8 cellular contexts compared by ENCODE assay signal in genomic region chr1:31707711-31708110, GRCh38. TPM values are rescaled to one million over a fixed set of nuclear protein-coding genes. Genes with fewer than 3 reads are reported as not detected.
DNase-seq lines count a peak whose midpoint lies in the region; ATAC-seq, FAIRE-seq and TF ChIP-seq lines count a peak whose summit lies in the region.

No MANE protein-coding gene starts in this region.

- H3K36me3 ChIP-seq in DND-41 (ENCODE audit: insufficient read depth, low read length) (no peaks in the 10 kb centered on the region), HCT116 (ENCODE audit: control insufficient read depth in 1 of 2, insufficient read depth in 2 of 2, low read length in 2 of 2) (no peaks in the 10 kb centered on the region), WERI-Rb-1 (no peaks in the 10 kb centered on the region), small intestine (ENCODE audit: control insufficient read depth in 2 of 2, insufficient read depth in 2 of 2, low read length in 2 of 2) (no peaks in the 10 kb centered on the region), vagina (no peaks in the 10 kb centered on the region)

- TF ChIP-seq POLR2A in HCT116 (IDR thresholded peaks at IDR 0.05; ENCODE audit: borderline replicate concordance, extremely low read depth, insufficient read depth, insufficient read length) (no peak), vagina (IDR thresholded peaks at IDR 0.05) (no peak)

- H3K9ac ChIP-seq in DND-41 (ENCODE audit: low read depth, low read length) (no peak overlapping the region), HCT116 (ENCODE audit: low read length) (no peak overlapping the region)

- TF ChIP-seq CTCF in DND-41 (IDR thresholded peaks at IDR 0.05; ENCODE audit: borderline replicate concordance, extremely low read depth, low read length, poor library complexity, severe bottlenecking) (peak; percentile 16), HCT116 (IDR thresholded peaks at IDR 0.05 in 2 of 3, conservative IDR thresholded peaks at IDR 0.05 in 1 of 3; ENCODE audit: borderline replicate concordance in 1 of 3, insufficient read depth in 1 of 3, low read depth in 2 of 3, low read length in 2 of 3) (peak; percentile 30 to 37 (median 31); a peak in 5 of 6 replicates), WERI-Rb-1 (IDR thresholded peaks at IDR 0.05; ENCODE audit: low read depth, low read length) (0 out of 2 replicates have a peak, but pooled peaks have one; percentile 5), vagina (IDR thresholded peaks at IDR 0.05) (no peak)

- RAD21 ChIA-PET in HCT116 (lab: Charles Lee; ENCODE audit: low non-redundant PET in 1 of 2, low total read pairs in 2 of 2, uncharacterized antibody in 2 of 2, unreplicated experiment in 2 of 2), result interaction anchor here in 1 of 2 experiments (0.7 kb wide), 1 partner anchor 82 kb away, joined by 3 read pairs; no protein-coding TSS in a partner anchor

- H3K9me3 ChIP-seq in DND-41 (ENCODE audit: insufficient read depth, low read length, severe bottlenecking) (no peaks in the 10 kb centered on the region), HCT116 (ENCODE audit: control insufficient read depth in 1 of 2, insufficient read depth in 1 of 2, low read depth in 1 of 2, low read length in 2 of 2) (no peaks in the 10 kb centered on the region), WERI-Rb-1 (ENCODE audit: severe bottlenecking) (no peaks in the 10 kb centered on the region), small intestine (ENCODE audit: control insufficient read depth, low read depth) (no peaks in the 10 kb centered on the region), vagina (no peaks in the 10 kb centered on the region)

- 36 to 66% (median 44%) methylated on average over 5 of the region's 5 CpGs for WGBS in small intestine, 3 donors

- no peaks in the 10 kb centered on the region for H3K9me2 ChIP-seq in HCT116 (ENCODE audit: insufficient read depth)

- no peak for FAIRE-seq in small intestine (lab: Jason Lieb, UNC)

- H3K79me2 ChIP-seq in DND-41 (ENCODE audit: insufficient read depth, low read length) (no peaks in the 10 kb centered on the region), HCT116 (ENCODE audit: insufficient read depth, low read length) (no peaks in the 10 kb centered on the region)

- no peak overlapping the region for H2AFZ ChIP-seq in DND-41 (ENCODE audit: low read depth, low read length)
- peak overlapping the region; percentile 16 for H2AFZ ChIP-seq in HCT116 (ENCODE audit: low read depth, low read length, poor library complexity, severe bottlenecking)

- POLR2A ChIA-PET in HCT116 (lab: Charles Lee), result interaction anchor here (1.2 kb wide), 1 partner anchor 11 kb away, joined by 3 read pairs; no protein-coding TSS in a partner anchor

- H3K4me1 ChIP-seq in DND-41 (ENCODE audit: insufficient read depth, low read length) (peaks cover 8% of the 10 kb centered on the region), HCT116 (ENCODE audit: control insufficient read depth in 1 of 2, insufficient read depth in 2 of 2, low read length in 2 of 2) (peaks cover 14 to 43% of the 10 kb centered on the region in 2 experiments), small intestine (ENCODE audit: control insufficient read depth in 2 of 2, insufficient read depth in 1 of 2, low read depth in 1 of 2, low read length in 1 of 2) (peaks cover 0 to 5% of the 10 kb centered on the region in 2 donors), vagina (peaks cover 53% of the 10 kb centered on the region)

- no peak for ATAC-seq in DND-41 (ENCODE audit: insufficient read depth, low read depth)
- ATAC-seq in HCT116, result no peak

- no peaks in the 10 kb centered on the region; the same call in 1 of the 2 replicates for H4K20me1 ChIP-seq in DND-41 (ENCODE audit: insufficient read depth, low read length)
- H4K20me1 ChIP-seq in HCT116 (ENCODE audit: insufficient read depth), result no peaks in the 10 kb centered on the region

- CTCF ChIA-PET in HCT116 (lab: Charles Lee), result interaction anchor here (0.7 to 2.1 kb wide), 6 partner anchors 8 to 81 kb away, joined by 3 to 8 read pairs (median 3); no protein-coding TSS in a partner anchor

- H3K27ac ChIP-seq in DND-41 (ENCODE audit: low read length) (no peak overlapping the region), HCT116 (ENCODE audit: low read depth, low read length) (no peak overlapping the region), WERI-Rb-1 (no peak overlapping the region), small intestine (ENCODE audit: low read depth in 1 of 2, low read length in 1 of 2) (no peak overlapping the region), vagina (no peak overlapping the region)

- H3K27me3 ChIP-seq in DND-41 (ENCODE audit: insufficient read depth, low read length, poor library complexity) (peaks cover 4% of the 10 kb centered on the region), HCT116 (ENCODE audit: insufficient read depth, low read length) (no peaks in the 10 kb centered on the region), WERI-Rb-1 (ENCODE audit: insufficient read depth, low read depth, severe bottlenecking) (no peaks in the 10 kb centered on the region), small intestine (ENCODE audit: control insufficient read depth in 2 of 2, insufficient read depth in 2 of 2, low read length in 2 of 2) (no peaks in the 10 kb centered on the region), vagina (no peaks in the 10 kb centered on the region)

- H3K4me3 ChIP-seq in DND-41 (ENCODE audit: low read depth in 1 of 2, low read length in 2 of 2) (no peak overlapping the region), HCT116 (replicated peaks in 1 of 2; ENCODE audit: low read depth in 1 of 2, low read length in 2 of 2) (no peak overlapping the region), WERI-Rb-1 (ENCODE audit: low read depth, low read length) (no peak overlapping the region), small intestine (ENCODE audit: low read depth in 1 of 2, low read length in 2 of 2) (no peak overlapping the region), vagina (no peak overlapping the region)

- intact Hi-C loops in HCT116 (cut with micrococcal nuclease), result no loop called here
- intact Hi-C loops in vagina (cut with DNase I), result loop anchor here (10.0 kb wide), 1 partner anchor 123 kb away; no protein-coding TSS in a partner anchor

- no peak for DNase-seq in DND-41
- no peak for DNase-seq in HCT116 (ENCODE audit: low read depth, low spot score)
- DNase-seq in WERI-Rb-1, result no peak
- peak; percentile 43 for DNase-seq in medulla oblongata (ENCODE audit: extremely low spot score)
- no peak for DNase-seq in small intestine
- no peak for DNase-seq in vagina (ENCODE audit: extremely low spot score in 2 of 2)
- DNase-seq in NCI-H1436 (lab: John Stamatoyannopoulos, UW), result no peak
- DNase-seq in NCI-H2171 (lab: John Stamatoyannopoulos, UW), result no peak

- H3K4me2 ChIP-seq in DND-41 (ENCODE audit: insufficient read depth, low read length) (no peak overlapping the region), HCT116 (ENCODE audit: low read length) (peak overlapping the region; percentile 55)

- TF ChIP-seq RAD21 in HCT116 (IDR thresholded peaks at IDR 0.05; ENCODE audit: low read depth), result peak; percentile 59

- BruUV-seq in HCT116 (replicated peaks; lab: Mats Ljungman, UMichigan), result no TSS peak

TF ChIP-seq in HCT116, 20 proteins besides CTCF, POLR2A, EP300 and RAD21 (continues in another document):
- no peak for TF ChIP-seq ELF1 (IDR thresholded peaks at IDR 0.05; ENCODE audit: borderline replicate concordance, low read depth)
- TF ChIP-seq TCF7L2 (IDR thresholded peaks at IDR 0.05; ENCODE audit: borderline replicate concordance, extremely low read depth, insufficient read depth, insufficient read length), result no peak
- no peak for TF ChIP-seq FOSL1 (IDR thresholded peaks at IDR 0.05; ENCODE audit: low read depth)
- no peak for TF ChIP-seq ZBTB33 (IDR thresholded peaks at IDR 0.05; ENCODE audit: extremely low read depth, insufficient replicate concordance, low read length)
- no peak for TF ChIP-seq CEBPB (IDR thresholded peaks at IDR 0.05; ENCODE audit: low read depth)

RNA-seq across cellular contexts. Expression of gene COL16A1, which starts 3.9 kb away (rescaled TPM):
- 2.2 TPM for total RNA-seq in HCT116 (2021; ENCODE audit: unreplicated experiment)
- 1.3 and 1.5 TPM in 2 replicates for polyA plus RNA-seq in HCT116 (2012)
- 10 to 100 TPM; 12.3 to 18.1 (median 15.3) TPM for polyA plus RNA-seq in small intestine
- total RNA-seq in vagina, result 82.3 TPM

RNA-seq across cellular contexts. Expression of gene ADGRB2, which starts 56.4 kb away (rescaled TPM):
- total RNA-seq in HCT116 (2021; ENCODE audit: unreplicated experiment) (10.1 TPM), vagina (3.9 TPM)
- 6.0 and 7.1 TPM in 2 replicates for polyA plus RNA-seq in HCT116 (2012)
- polyA plus RNA-seq in small intestine, result 10 to 100 TPM in 1 of 3 donors, 1 to 10 TPM in 2; 4.8 to 18.3 (median 4.9) TPM

Comparison
In these comparisons a context has a peak if more than half of its experiments do, and no peak if none do; other contexts are left out.
1. CTCF ChIP-seq: peak in DND-41 (single experiment), HCT116 (3 of 3) and WERI-Rb-1 (single experiment); none in vagina (0 of 3).
2. RNA of gene COL16A1, which starts 3.9 kb away (total RNA-seq): 82.3 TPM in vagina (single experiment); 2.2 TPM in HCT116 (single experiment); every median in the first group is over 10 times any median in the second.